ENCODE assay signal across 1 cellular context in genomic region chr1:204516180-204516879, GRCh38.
TF ChIP-seq lines count a peak whose summit lies in the region.

Gene MDM4 (plus strand): TSS chr1:204516406. CDS start chr1:204525519, 9,113 bp downstream.

TF ChIP-seq in HepG2, 621 proteins besides CTCF, POLR2A, EP300 and RAD21 (continued from another document and continues in another):
- TF ChIP-seq EHMT2 (IDR thresholded peaks at IDR 0.05; ENCODE audit: borderline replicate concordance, low read depth, low read length): no peak; the same call in 1 of the 2 replicates
- no peak for TF ChIP-seq ZNF512 (CRISPR knock-in tag; IDR thresholded peaks at IDR 0.05)
- no peak for TF ChIP-seq DBP (CRISPR knock-in tag; IDR thresholded peaks at IDR 0.05; ENCODE audit: not compliant biosample characterization)
- TF ChIP-seq FOXA1 (IDR thresholded peaks at IDR 0.05): no peak
- no peak for TF ChIP-seq FOXA1 (CRISPR knock-in tag; IDR thresholded peaks at IDR 0.05)
- TF ChIP-seq, protein P1, sequence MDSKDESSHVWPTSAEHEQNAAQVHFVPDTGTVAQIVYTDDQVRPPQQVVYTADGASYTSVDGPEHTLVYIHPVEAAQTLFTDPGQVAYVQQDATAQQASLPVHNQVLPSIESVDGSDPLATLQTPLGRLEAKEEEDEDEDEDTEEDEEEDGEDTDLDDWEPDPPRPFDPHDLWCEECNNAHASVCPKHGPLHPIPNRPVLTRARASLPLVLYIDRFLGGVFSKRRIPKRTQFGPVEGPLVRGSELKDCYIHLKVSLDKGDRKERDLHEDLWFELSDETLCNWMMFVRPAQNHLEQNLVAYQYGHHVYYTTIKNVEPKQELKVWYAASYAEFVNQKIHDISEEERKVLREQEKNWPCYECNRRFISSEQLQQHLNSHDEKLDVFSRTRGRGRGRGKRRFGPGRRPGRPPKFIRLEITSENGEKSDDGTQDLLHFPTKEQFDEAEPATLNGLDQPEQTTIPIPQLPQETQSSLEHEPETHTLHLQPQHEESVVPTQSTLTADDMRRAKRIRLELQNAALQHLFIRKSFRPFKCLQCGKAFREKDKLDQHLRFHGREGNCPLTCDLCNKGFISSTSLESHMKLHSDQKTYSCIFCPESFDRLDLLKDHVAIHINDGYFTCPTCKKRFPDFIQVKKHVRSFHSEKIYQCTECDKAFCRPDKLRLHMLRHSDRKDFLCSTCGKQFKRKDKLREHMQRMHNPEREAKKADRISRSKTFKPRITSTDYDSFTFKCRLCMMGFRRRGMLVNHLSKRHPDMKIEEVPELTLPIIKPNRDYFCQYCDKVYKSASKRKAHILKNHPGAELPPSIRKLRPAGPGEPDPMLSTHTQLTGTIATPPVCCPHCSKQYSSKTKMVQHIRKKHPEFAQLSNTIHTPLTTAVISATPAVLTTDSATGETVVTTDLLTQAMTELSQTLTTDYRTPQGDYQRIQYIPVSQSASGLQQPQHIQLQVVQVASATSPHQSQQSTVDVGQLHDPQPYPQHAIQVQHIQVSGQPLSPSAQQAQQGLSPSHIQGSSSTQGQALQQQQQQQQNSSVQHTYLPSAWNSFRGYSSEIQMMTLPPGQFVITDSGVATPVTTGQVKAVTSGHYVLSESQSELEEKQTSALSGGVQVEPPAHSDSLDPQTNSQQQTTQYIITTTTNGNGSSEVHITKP (CRISPR knock-in tag; IDR thresholded peaks at IDR 0.05; ENCODE audit: low read depth): peak; percentile 49; the same call in 1 of the 2 replicates
- TF ChIP-seq, protein P2, sequence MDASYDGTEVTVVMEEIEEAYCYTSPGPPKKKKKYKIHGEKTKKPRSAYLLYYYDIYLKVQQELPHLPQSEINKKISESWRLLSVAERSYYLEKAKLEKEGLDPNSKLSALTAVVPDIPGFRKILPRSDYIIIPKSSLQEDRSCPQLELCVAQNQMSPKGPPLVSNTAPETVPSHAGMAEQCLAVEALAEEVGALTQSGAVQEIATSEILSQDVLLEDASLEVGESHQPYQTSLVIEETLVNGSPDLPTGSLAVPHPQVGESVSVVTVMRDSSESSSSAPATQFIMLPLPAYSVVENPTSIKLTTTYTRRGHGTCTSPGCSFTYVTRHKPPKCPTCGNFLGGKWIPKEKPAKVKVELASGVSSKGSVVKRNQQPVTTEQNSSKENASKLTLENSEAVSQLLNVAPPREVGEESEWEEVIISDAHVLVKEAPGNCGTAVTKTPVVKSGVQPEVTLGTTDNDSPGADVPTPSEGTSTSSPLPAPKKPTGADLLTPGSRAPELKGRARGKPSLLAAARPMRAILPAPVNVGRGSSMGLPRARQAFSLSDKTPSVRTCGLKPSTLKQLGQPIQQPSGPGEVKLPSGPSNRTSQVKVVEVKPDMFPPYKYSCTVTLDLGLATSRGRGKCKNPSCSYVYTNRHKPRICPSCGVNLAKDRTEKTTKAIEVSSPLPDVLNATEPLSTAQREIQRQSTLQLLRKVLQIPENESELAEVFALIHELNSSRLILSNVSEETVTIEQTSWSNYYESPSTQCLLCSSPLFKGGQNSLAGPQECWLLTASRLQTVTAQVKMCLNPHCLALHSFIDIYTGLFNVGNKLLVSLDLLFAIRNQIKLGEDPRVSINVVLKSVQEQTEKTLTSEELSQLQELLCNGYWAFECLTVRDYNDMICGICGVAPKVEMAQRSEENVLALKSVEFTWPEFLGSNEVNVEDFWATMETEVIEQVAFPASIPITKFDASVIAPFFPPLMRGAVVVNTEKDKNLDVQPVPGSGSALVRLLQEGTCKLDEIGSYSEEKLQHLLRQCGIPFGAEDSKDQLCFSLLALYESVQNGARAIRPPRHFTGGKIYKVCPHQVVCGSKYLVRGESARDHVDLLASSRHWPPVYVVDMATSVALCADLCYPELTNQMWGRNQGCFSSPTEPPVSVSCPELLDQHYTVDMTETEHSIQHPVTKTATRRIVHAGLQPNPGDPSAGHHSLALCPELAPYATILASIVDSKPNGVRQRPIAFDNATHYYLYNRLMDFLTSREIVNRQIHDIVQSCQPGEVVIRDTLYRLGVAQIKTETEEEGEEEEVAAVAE (CRISPR knock-in tag; IDR thresholded peaks at IDR 0.05; ENCODE audit: borderline replicate concordance): peak; percentile 78; the same call in 1 of the 2 replicates
- TF ChIP-seq, protein P3, sequence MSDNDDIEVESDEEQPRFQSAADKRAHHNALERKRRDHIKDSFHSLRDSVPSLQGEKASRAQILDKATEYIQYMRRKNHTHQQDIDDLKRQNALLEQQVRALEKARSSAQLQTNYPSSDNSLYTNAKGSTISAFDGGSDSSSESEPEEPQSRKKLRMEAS (IDR thresholded peaks at IDR 0.05): peak; percentile 84
- TF ChIP-seq CAMTA2 (CRISPR knock-in tag; IDR thresholded peaks at IDR 0.05; ENCODE audit: borderline replicate concordance): no peak
- peak in 1 of 2 experiments; percentile 90; a peak in 2 of 4 replicates for TF ChIP-seq KLF16 (CRISPR knock-in tag; IDR thresholded peaks at IDR 0.05)
- no peak for TF ChIP-seq ZNF674 (CRISPR knock-in tag; IDR thresholded peaks at IDR 0.05; ENCODE audit: low read depth)
- TF ChIP-seq KDM4B (CRISPR knock-in tag; IDR thresholded peaks at IDR 0.05): no peak; the same call in 1 of the 2 replicates
- no peak for TF ChIP-seq KLF9 (CRISPR knock-in tag; IDR thresholded peaks at IDR 0.05; ENCODE audit: low read depth)
- no peak for TF ChIP-seq ZNF296 (CRISPR knock-in tag; conservative IDR thresholded peaks at IDR 0.05)
- TF ChIP-seq ZNF749 (CRISPR knock-in tag; IDR thresholded peaks at IDR 0.05; ENCODE audit: borderline replicate concordance): no peak
- TF ChIP-seq CHD2 (IDR thresholded peaks at IDR 0.05; ENCODE audit: low read depth, low read length): peak; percentile 71
- TF ChIP-seq ZNF280B (CRISPR knock-in tag; IDR thresholded peaks at IDR 0.05; ENCODE audit: borderline replicate concordance): peak; percentile 26; the same call in 1 of the 2 replicates
- TF ChIP-seq HIVEP1 (CRISPR knock-in tag; IDR thresholded peaks at IDR 0.05): peak; percentile 85
- TF ChIP-seq, protein P4, sequence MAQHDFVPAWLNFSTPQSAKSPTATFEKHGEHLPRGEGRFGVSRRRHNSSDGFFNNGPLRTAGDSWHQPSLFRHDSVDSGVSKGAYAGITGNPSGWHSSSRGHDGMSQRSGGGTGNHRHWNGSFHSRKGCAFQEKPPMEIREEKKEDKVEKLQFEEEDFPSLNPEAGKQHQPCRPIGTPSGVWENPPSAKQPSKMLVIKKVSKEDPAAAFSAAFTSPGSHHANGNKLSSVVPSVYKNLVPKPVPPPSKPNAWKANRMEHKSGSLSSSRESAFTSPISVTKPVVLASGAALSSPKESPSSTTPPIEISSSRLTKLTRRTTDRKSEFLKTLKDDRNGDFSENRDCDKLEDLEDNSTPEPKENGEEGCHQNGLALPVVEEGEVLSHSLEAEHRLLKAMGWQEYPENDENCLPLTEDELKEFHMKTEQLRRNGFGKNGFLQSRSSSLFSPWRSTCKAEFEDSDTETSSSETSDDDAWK (CRISPR knock-in tag; IDR thresholded peaks at IDR 0.05): no peak
- TF ChIP-seq, protein P5, sequence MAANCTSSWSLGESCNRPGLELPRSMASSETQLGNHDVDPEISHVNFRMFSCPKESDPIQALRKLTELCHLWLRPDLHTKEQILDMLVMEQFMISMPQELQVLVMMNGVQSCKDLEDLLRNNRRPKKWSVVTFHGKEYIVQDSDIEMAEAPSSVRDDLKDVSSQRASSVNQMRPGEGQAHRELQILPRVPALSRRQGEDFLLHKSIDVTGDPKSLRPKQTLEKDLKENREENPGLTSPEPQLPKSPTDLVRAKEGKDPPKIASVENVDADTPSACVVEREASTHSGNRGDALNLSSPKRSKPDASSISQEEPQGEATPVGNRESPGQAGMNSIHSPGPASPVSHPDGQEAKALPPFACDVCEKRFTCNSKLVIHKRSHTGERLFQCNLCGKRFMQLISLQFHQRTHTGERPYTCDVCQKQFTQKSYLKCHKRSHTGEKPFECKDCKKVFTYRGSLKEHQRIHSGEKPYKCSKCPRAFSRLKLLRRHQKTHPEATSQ (CRISPR knock-in tag; IDR thresholded peaks at IDR 0.05; ENCODE audit: borderline replicate concordance): peak; percentile 82; the same call in 1 of the 2 replicates
- TF ChIP-seq, protein P6, sequence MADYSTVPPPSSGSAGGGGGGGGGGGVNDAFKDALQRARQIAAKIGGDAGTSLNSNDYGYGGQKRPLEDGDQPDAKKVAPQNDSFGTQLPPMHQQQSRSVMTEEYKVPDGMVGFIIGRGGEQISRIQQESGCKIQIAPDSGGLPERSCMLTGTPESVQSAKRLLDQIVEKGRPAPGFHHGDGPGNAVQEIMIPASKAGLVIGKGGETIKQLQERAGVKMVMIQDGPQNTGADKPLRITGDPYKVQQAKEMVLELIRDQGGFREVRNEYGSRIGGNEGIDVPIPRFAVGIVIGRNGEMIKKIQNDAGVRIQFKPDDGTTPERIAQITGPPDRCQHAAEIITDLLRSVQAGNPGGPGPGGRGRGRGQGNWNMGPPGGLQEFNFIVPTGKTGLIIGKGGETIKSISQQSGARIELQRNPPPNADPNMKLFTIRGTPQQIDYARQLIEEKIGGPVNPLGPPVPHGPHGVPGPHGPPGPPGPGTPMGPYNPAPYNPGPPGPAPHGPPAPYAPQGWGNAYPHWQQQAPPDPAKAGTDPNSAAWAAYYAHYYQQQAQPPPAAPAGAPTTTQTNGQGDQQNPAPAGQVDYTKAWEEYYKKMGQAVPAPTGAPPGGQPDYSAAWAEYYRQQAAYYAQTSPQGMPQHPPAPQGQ (CRISPR knock-in tag; IDR thresholded peaks at IDR 0.05; ENCODE audit: borderline replicate concordance): no peak; the same call in 1 of the 2 replicates
- TF ChIP-seq ERF (CRISPR knock-in tag; IDR thresholded peaks at IDR 0.05): peak; percentile 64; the same call in 1 of the 2 replicates
- no peak for TF ChIP-seq HIC2 (CRISPR knock-in tag; IDR thresholded peaks at IDR 0.05; ENCODE audit: low read depth)
- no peak for TF ChIP-seq NCOA5 (CRISPR knock-in tag; IDR thresholded peaks at IDR 0.05)
- peak; percentile 62; the same call in 1 of the 2 replicates for TF ChIP-seq RCOR2 (CRISPR knock-in tag; IDR thresholded peaks at IDR 0.05)
- TF ChIP-seq ZFY (CRISPR knock-in tag; IDR thresholded peaks at IDR 0.05): peak; percentile 96
- TF ChIP-seq HOXA3 (CRISPR knock-in tag; IDR thresholded peaks at IDR 0.05): peak; percentile 92
- peak; percentile 80; the same call in 1 of the 2 replicates for TF ChIP-seq SMYD3 (CRISPR knock-in tag; IDR thresholded peaks at IDR 0.05)
- peak; percentile 95 for TF ChIP-seq POLR2G (IDR thresholded peaks at IDR 0.05; ENCODE audit: low read depth, low read length)
- no peak for TF ChIP-seq CCAR2 (optimal IDR thresholded peaks at IDR 0.05; ENCODE audit: low read depth, low read length)
- peak; percentile 79 for TF ChIP-seq GFI1 (CRISPR knock-in tag; IDR thresholded peaks at IDR 0.05; ENCODE audit: borderline replicate concordance)
- peak; percentile 68; the same call in 1 of the 2 replicates for TF ChIP-seq ZNF512B (CRISPR knock-in tag; IDR thresholded peaks at IDR 0.05; ENCODE audit: borderline replicate concordance)
- TF ChIP-seq ZNF564 (CRISPR knock-in tag; IDR thresholded peaks at IDR 0.05): peak; percentile 42; the same call in 1 of the 2 replicates
- TF ChIP-seq ZNF777 (CRISPR knock-in tag; IDR thresholded peaks at IDR 0.05): peak; percentile 58
